8 cellular contexts compared by ENCODE assay signal in the genomic region with DNA sequence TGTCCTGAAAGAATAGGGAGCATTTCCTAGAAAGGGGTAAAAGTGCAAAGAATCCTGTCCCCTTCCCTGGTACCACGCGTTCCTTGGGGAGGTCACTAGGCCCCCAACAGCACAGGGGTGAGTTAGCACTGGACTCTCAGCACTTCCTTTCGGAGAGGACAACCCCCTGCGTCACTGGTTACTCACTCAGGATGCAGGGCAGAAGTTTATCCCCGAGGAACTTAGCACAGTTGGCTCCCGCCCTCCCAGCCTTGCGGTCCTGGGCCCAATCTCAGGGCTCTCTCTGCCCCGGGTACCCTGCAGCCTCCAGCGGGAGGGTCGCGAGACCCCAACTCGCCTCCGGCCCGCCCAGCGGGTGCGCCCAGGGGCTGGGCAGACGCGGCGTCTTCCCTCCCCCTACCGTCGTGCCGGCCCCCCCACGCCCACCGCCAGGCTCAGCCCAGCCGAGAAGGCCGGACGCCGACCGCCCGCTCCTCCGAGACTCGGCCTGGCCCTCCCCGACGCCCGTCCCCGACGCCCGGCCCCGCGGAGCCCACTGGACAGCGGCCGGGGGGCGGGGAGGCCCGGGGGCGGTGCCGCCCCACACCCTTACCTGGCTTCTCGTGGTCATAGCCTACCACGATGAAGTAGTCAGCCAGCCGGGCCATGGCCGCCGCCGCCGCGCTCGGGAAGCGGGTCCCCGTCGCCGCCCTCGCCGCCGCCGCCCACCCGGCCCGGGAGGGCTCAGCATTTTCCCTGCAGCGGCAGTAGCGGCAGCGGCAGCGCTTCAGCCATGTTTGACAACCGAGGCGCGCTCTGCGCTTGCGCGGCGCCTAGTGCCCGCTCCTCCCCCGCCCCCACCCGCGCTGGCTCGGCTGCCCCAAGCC. TPM values are rescaled to one million over a fixed set of nuclear protein-coding genes. Genes with fewer than 3 reads are reported as not detected.
DNase-seq lines count a peak whose midpoint lies in the region; ATAC-seq and TF ChIP-seq lines count a peak whose summit lies in the region.

Gene SBF2 (minus strand): TSS at position 797 of the 866 bp plus-strand sequence. CDS start 150 bp downstream, at position 647.

- peak within 1 kb of the TSS; percentile 97 for H4K8ac ChIP-seq in trophoblast cell (ENCODE audit: low read depth, low read length)

- peak within 1 kb of the TSS; percentile 99 for H4K91ac ChIP-seq in trophoblast cell (ENCODE audit: low read depth, low read length)

- peak within 1 kb of the TSS; percentile 96 for H2BK120ac ChIP-seq in trophoblast cell (ENCODE audit: insufficient read depth, low read length, poor library complexity)

- H3K36me3 ChIP-seq in BLaER1: no peaks in the 10 kb centered on the region
- H3K36me3 ChIP-seq in heart left ventricle: peaks cover 0 to 7% (median 0%) of the 10 kb centered on the region in 9 donors
- no peaks in the 10 kb centered on the region for H3K36me3 ChIP-seq in trophoblast cell (ENCODE audit: control insufficient read depth in 1 of 2, insufficient read depth in 2 of 2, low read length in 2 of 2)

- peaks cover 35 to 45% (median 41%) of the 10 kb centered on the region in 3 donors for H3K4me1 Mint-ChIP-seq in T-cell
- H3K4me1 Mint-ChIP-seq in type B pancreatic cell (ENCODE audit: unreplicated experiment): peaks cover 30% of the 10 kb centered on the region

- ATAC-seq in GM19455 (IDR thresholded peaks at IDR 0.05; ENCODE audit: unreplicated experiment) (peak; percentile 53), T-cell (replicated peaks in 1 of 4) (peak; percentile 74 to 83 (median 76)), heart left ventricle (peak; percentile 90 to 96 (median 92))

- H3K4me1 ChIP-seq in BLaER1: peaks cover 15% of the 10 kb centered on the region
- peaks cover 0 to 62% (median 16%) of the 10 kb centered on the region in 12 donors for H3K4me1 ChIP-seq in heart left ventricle
- H3K4me1 ChIP-seq in trophoblast cell (ENCODE audit: control insufficient read depth in 1 of 2, insufficient read depth in 2 of 2, low read length in 2 of 2): peaks cover 0 to 3% of the 10 kb centered on the region in 2 experiments

- peak; percentile 92 for DNase-seq in LHCN-M2 (ENCODE audit: low read depth)
- DNase-seq in T-cell: peak; percentile 52 to 83 (median 71)
- DNase-seq in amniotic stem cell (lab: John Stamatoyannopoulos, UW): peak; percentile 75
- DNase-seq in heart left ventricle: peak; percentile 87 to 95 (median 89)
- DNase-seq in trophoblast cell: peak; percentile 80 to 84
- DNase-seq in type B pancreatic cell (ENCODE audit: extremely low spot score, unreplicated experiment): peak; percentile 91

- H3K4me2 ChIP-seq in BLaER1: peak within 1 kb of the TSS; percentile 97
- H3K4me2 ChIP-seq in trophoblast cell (ENCODE audit: low read length): peak within 1 kb of the TSS; percentile 97

- peaks cover 12% of the 10 kb centered on the region for H3K79me2 ChIP-seq in trophoblast cell (ENCODE audit: control insufficient read depth, insufficient read depth, low read length, poor library complexity)

- peak within 1 kb of the TSS; percentile 93 for H4K12ac ChIP-seq in trophoblast cell (ENCODE audit: low read depth, low read length)

- peak within 1 kb of the TSS; percentile 76 to 85 (median 84) for H3K4me3 Mint-ChIP-seq in T-cell
- peak within 1 kb of the TSS; percentile 96 for H3K4me3 Mint-ChIP-seq in type B pancreatic cell

- peak within 1 kb of the TSS; percentile 88 for H3K4me3 ChIP-seq in BLaER1
- H3K4me3 ChIP-seq in heart left ventricle: peak within 1 kb of the TSS; percentile 74 to 98 (median 96)
- peak within 1 kb of the TSS; percentile 93 for H3K4me3 ChIP-seq in trophoblast cell (ENCODE audit: low read depth, low read length)

- POLR2A ChIA-PET in T-cell (lab: Charles Lee): interaction anchor here in 1 of 2 donors (0.8 kb wide), 1 partner anchor 11 kb away, joined by 3 read pairs; no protein-coding TSS in a partner anchor

- WGBS in heart left ventricle, 4 donors: 0 to 1% (median 0%) methylated on average over 19 to 81 of the region's 81 CpGs
- no CpG with 5 or more reads among the region's 81 CpGs for WGBS in trophoblast cell (ENCODE audit: extremely low coverage, insufficient coverage, insufficient read length)

- H3K4ac ChIP-seq in trophoblast cell (ENCODE audit: low read depth, low read length): peak within 1 kb of the TSS; percentile 89

- H3K9me3 ChIP-seq in BLaER1: peaks cover 8% of the 10 kb centered on the region; the same call in 1 of the 2 replicates
- H3K9me3 ChIP-seq in heart left ventricle: no peaks in the 10 kb centered on the region
- no peaks in the 10 kb centered on the region for H3K9me3 ChIP-seq in trophoblast cell (ENCODE audit: insufficient read depth, low read depth, low read length)

- peaks cover 28% of the 10 kb centered on the region for H4K20me1 ChIP-seq in BLaER1

- H3K27ac ChIP-seq in BLaER1 (no peak within 1 kb of the TSS), heart left ventricle (peak within 1 kb of the TSS; percentile 90 to 99 (median 97)), trophoblast cell (ENCODE audit: low read depth, low read length) (peak within 1 kb of the TSS; percentile 100)

- no peak within 1 kb of the TSS for H3K23ac ChIP-seq in trophoblast cell (ENCODE audit: low read length)

- H3K27ac Mint-ChIP-seq in T-cell: peak within 1 kb of the TSS in 1 of 2 donors; percentile 62
- peak within 1 kb of the TSS; percentile 96 for H3K27ac Mint-ChIP-seq in type B pancreatic cell

- H3K27me3 Mint-ChIP-seq in T-cell (peaks cover 15 to 23% of the 10 kb centered on the region in 2 donors), type B pancreatic cell (no peaks in the 10 kb centered on the region)

- H3K14ac ChIP-seq in trophoblast cell (ENCODE audit: low read length): peak within 1 kb of the TSS; percentile 99

- peak within 1 kb of the TSS; percentile 94 for H2AFZ ChIP-seq in trophoblast cell (ENCODE audit: insufficient read depth, low read length, poor library complexity)

- peaks cover 65% of the 10 kb centered on the region for H3K27me3 ChIP-seq in BLaER1
- H3K27me3 ChIP-seq in heart left ventricle: no peaks in the 10 kb centered on the region
- no peaks in the 10 kb centered on the region for H3K27me3 ChIP-seq in trophoblast cell (ENCODE audit: insufficient read depth, low read length)

- peak in 1 of 2 donors; percentile 62 for TF ChIP-seq POLR2A in heart left ventricle (IDR thresholded peaks at IDR 0.05)

- peak within 1 kb of the TSS; percentile 100 for H3K18ac ChIP-seq in trophoblast cell (ENCODE audit: low read length)

- TF ChIP-seq CTCF in heart left ventricle (IDR thresholded peaks at IDR 0.05): no peak
- TF ChIP-seq CTCF in type B pancreatic cell (conservative IDR thresholded peaks at IDR 0.05): no peak

- intact Hi-C loops in heart left ventricle (cut with DNase I): loop anchor here in 3 of 10 donors (2.0 to 10.0 kb wide), 4 partner anchors 29 to 179 kb away; no protein-coding TSS in a partner anchor

- H2BK5ac ChIP-seq in trophoblast cell (ENCODE audit: low read depth, low read length, poor library complexity): peak within 1 kb of the TSS; percentile 99

- peaks cover 19% of the 10 kb centered on the region for H3K79me1 ChIP-seq in trophoblast cell (ENCODE audit: low read length)

- H3K9ac ChIP-seq in BLaER1 (peak within 1 kb of the TSS; percentile 76), trophoblast cell (ENCODE audit: low read length) (peak within 1 kb of the TSS; percentile 98)

- peak within 1 kb of the TSS; percentile 56 for H2BK12ac ChIP-seq in trophoblast cell (ENCODE audit: low read length)

- CTCF ChIA-PET in T-cell (lab: Charles Lee): no interaction called here

- H3K36me3 Mint-ChIP-seq in T-cell (peaks cover 6% of the 10 kb centered on the region), type B pancreatic cell (peaks cover 4% of the 10 kb centered on the region)

- H2AK5ac ChIP-seq in trophoblast cell (ENCODE audit: low read length): peak within 1 kb of the TSS; percentile 92

- H3K9me3 Mint-ChIP-seq in T-cell (no peaks in the 10 kb centered on the region), type B pancreatic cell (no peaks in the 10 kb centered on the region)

RNA-seq across cellular contexts. Expression of gene SBF2, which starts in this region (rescaled TPM):
- 31.6 and 32.1 TPM in 2 replicates for total RNA-seq in LHCN-M2 (2014; rRNA removed)
- polyA plus RNA-seq in LHCN-M2 (2012): 10.4 TPM
- 10 to 100 TPM in 4 of 5 donors, 1 to 10 TPM in 1; 9.5 to 23.5 (median 13.0) TPM for total RNA-seq in T-cell
- total RNA-seq in heart left ventricle: 10 to 100 TPM; 15.3 to 33.9 (median 21.5) TPM
- 10 to 100 TPM; 10.4 to 12.5 TPM for polyA plus RNA-seq in heart left ventricle
- polyA plus RNA-seq in trophoblast cell (2013): 14.4 and 15.1 TPM in 2 replicates
- total RNA-seq in type B pancreatic cell (ENCODE audit: low replicate concordance): 30.4 and 39.5 TPM in 2 replicates
